1 cellular context compared by ENCODE assay signal in the genomic region with DNA sequence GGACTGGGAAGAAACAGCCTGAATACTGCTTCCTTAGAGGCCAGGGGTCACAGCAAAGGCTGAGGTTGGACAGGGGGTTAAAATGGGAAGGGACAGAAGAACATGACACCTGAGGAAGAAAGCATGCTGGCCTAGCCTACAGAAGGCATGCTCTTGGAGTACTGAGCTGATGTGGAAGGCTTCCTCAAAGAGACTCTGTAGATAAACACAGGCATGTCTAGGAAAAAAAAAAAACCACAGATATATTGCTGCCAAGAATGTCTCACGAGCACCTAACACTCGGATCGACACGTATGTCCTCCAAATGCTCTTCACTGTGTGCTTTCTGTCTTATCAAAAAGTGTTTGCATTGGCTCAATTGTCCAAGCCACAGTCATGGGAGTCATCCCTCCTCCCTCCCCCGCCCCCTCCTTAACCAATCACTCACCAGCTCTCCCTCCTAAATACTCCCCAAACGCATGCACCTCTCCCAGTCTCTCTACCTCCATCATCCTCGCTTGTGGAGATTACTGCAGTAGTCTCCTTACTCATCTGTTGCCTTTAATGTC.
TF ChIP-seq lines count a peak whose summit lies in the region.

No MANE protein-coding gene starts in this region.

TF ChIP-seq in HepG2, 621 proteins besides CTCF, POLR2A, EP300 and RAD21 (continued from another document):
- TF ChIP-seq, protein P1, sequence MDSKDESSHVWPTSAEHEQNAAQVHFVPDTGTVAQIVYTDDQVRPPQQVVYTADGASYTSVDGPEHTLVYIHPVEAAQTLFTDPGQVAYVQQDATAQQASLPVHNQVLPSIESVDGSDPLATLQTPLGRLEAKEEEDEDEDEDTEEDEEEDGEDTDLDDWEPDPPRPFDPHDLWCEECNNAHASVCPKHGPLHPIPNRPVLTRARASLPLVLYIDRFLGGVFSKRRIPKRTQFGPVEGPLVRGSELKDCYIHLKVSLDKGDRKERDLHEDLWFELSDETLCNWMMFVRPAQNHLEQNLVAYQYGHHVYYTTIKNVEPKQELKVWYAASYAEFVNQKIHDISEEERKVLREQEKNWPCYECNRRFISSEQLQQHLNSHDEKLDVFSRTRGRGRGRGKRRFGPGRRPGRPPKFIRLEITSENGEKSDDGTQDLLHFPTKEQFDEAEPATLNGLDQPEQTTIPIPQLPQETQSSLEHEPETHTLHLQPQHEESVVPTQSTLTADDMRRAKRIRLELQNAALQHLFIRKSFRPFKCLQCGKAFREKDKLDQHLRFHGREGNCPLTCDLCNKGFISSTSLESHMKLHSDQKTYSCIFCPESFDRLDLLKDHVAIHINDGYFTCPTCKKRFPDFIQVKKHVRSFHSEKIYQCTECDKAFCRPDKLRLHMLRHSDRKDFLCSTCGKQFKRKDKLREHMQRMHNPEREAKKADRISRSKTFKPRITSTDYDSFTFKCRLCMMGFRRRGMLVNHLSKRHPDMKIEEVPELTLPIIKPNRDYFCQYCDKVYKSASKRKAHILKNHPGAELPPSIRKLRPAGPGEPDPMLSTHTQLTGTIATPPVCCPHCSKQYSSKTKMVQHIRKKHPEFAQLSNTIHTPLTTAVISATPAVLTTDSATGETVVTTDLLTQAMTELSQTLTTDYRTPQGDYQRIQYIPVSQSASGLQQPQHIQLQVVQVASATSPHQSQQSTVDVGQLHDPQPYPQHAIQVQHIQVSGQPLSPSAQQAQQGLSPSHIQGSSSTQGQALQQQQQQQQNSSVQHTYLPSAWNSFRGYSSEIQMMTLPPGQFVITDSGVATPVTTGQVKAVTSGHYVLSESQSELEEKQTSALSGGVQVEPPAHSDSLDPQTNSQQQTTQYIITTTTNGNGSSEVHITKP (CRISPR knock-in tag; IDR thresholded peaks at IDR 0.05; ENCODE audit: low read depth) = no peak
- TF ChIP-seq ZC3H13 (CRISPR knock-in tag; IDR thresholded peaks at IDR 0.05) = no peak
- TF ChIP-seq ZNF749 (CRISPR knock-in tag; IDR thresholded peaks at IDR 0.05; ENCODE audit: borderline replicate concordance) = no peak
- TF ChIP-seq, protein P2, sequence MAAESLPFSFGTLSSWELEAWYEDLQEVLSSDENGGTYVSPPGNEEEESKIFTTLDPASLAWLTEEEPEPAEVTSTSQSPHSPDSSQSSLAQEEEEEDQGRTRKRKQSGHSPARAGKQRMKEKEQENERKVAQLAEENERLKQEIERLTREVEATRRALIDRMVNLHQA (CRISPR knock-in tag; IDR thresholded peaks at IDR 0.05) = no peak
- no peak for TF ChIP-seq ZNF724P (CRISPR knock-in tag; IDR thresholded peaks at IDR 0.05; ENCODE audit: borderline replicate concordance)
